ENCODE assay signal across 18 cellular contexts in the genomic region with DNA sequence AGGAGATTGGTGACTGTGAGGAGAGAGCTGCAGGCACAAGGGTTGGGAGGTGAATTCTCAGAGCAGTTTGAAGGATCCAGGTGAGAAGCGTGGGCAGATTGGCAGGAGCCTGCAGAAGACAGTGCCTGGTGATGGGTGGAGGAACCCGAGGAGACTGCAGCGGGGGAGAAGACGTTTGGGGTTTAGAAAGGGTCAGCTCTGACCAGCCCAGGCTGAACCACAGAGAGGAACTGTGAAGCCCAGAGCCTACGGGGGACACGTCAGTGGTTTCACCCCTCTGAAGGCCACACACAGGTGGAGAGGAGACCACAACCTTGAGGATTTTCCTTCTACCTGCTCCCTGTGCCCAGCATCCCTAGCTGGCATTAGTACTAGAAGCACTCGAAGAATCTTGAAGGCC.
DNase-seq lines count a peak whose midpoint lies in the region; ATAC-seq, FAIRE-seq and TF ChIP-seq lines count a peak whose summit lies in the region.
"Had no signal": no experiment of that assay in that cellular context is flagged by ENCODE, and none has a peak within 500 bp of the region (broad histone marks: within the 10 kb centered on the region; RNA-seq: fewer than 3 reads in every experiment).

No MANE protein-coding gene starts in this region.

- no peak for DNase-seq in GM12891 (ENCODE audit: insufficient read length, low spot score)
- peak; percentile 13 for DNase-seq in GM20000 (ENCODE audit: low spot score)
- DNase-seq in natural killer cell treated with Interleukin-12 subunit alpha and Interleukin-12 subunit beta and Interleukin-15 and Interleukin-18, amount 100 ng/mL, for 72 hours (ENCODE audit: low spot score): no peak
- no peak for DNase-seq in globus pallidus (ENCODE audit: low spot score)
- no peak for DNase-seq in activated T-cell treated with anti-CD3 and anti-CD28 coated beads, Interleukin-2, amount 50 U/mL, for 4 hours
- DNase-seq in central memory CD4-positive, alpha-beta T cell: no peak
- DNase-seq in NCI-H2107 (lab: John Stamatoyannopoulos, UW): no peak
- DNase-seq: CD4-positive, alpha-beta memory T cell; DND-41; GDM1; HFFc6; KG1; NCI-H1048; NCI-H446; PC-3; T-cell had no signal

- no peaks in the 10 kb centered on the region for H3K9me3 Mint-ChIP-seq in natural killer cell treated with Interleukin-12 subunit alpha and Interleukin-12 subunit beta and Interleukin-15 and Interleukin-18, amount 100 ng/mL, for 72 hours
- no peaks in the 10 kb centered on the region for H3K9me3 Mint-ChIP-seq in activated T-cell treated with anti-CD3 and anti-CD28 coated beads, Interleukin-2, amount 50 U/mL, for 4 hours
- H3K9me3 Mint-ChIP-seq: CD4-positive, alpha-beta memory T cell; HFFc6; T-cell had no signal

- H3K4me1 Mint-ChIP-seq in natural killer cell treated with Interleukin-12 subunit alpha and Interleukin-12 subunit beta and Interleukin-15 and Interleukin-18, amount 100 ng/mL, for 72 hours (ENCODE audit: low read depth in 2 of 2): peaks cover 67 to 68% of the 10 kb centered on the region in 2 donors
- H3K4me1 Mint-ChIP-seq in activated T-cell treated with anti-CD3 and anti-CD28 coated beads, Interleukin-2, amount 50 U/mL, for 4 hours (ENCODE audit: low read depth): no peaks in the 10 kb centered on the region
- H3K4me1 Mint-ChIP-seq: T-cell had no signal

- no peak for FAIRE-seq in GM12891 (lab: Jason Lieb, UNC)
- FAIRE-seq: A549 had no signal

- H3K27ac Mint-ChIP-seq in natural killer cell treated with Interleukin-12 subunit alpha and Interleukin-12 subunit beta and Interleukin-15 and Interleukin-18, amount 100 ng/mL, for 72 hours: peak overlapping the region; percentile 27 to 87
- H3K27ac Mint-ChIP-seq: HFFc6, T-cell had no signal

- no peak for TF ChIP-seq POLR2A in GM12891 (IDR thresholded peaks at IDR 0.05; ENCODE audit: low read depth, low read length)

- peaks cover 0 to 2% of the 10 kb centered on the region in 2 donors for H3K27me3 Mint-ChIP-seq in natural killer cell treated with Interleukin-12 subunit alpha and Interleukin-12 subunit beta and Interleukin-15 and Interleukin-18, amount 100 ng/mL, for 72 hours
- H3K27me3 Mint-ChIP-seq in activated T-cell treated with anti-CD3 and anti-CD28 coated beads, Interleukin-2, amount 50 U/mL, for 4 hours (ENCODE audit: low read depth): peaks cover 20% of the 10 kb centered on the region

- peak overlapping the region; percentile 79 for H3K4me3 Mint-ChIP-seq in natural killer cell treated with Interleukin-12 subunit alpha and Interleukin-12 subunit beta and Interleukin-15 and Interleukin-18, amount 100 ng/mL, for 72 hours
- H3K4me3 Mint-ChIP-seq in activated T-cell treated with anti-CD3 and anti-CD28 coated beads, Interleukin-2, amount 50 U/mL, for 4 hours: no peak overlapping the region
- H3K4me3 Mint-ChIP-seq: CD4-positive, alpha-beta memory T cell; HFFc6; T-cell had no signal

- ATAC-seq in HG03159 (IDR thresholded peaks at IDR 0.05; ENCODE audit: unreplicated experiment): peak; percentile 13
- ATAC-seq in natural killer cell treated with Interleukin-12 subunit alpha and Interleukin-12 subunit beta and Interleukin-15 and Interleukin-18, amount 100 ng/mL, for 72 hours: peak in 1 of 2 donors; percentile 48
- ATAC-seq in activated T-cell treated with anti-CD3 and anti-CD28 coated beads, Interleukin-2, amount 50 U/mL, for 4 hours: no peak
- ATAC-seq: A549, PC-3, T-cell had no signal

- no peak for TF ChIP-seq CTCF in GM20000 (IDR thresholded peaks at IDR 0.05; ENCODE audit: extremely low read depth, missing control alignments)

- H3K36me3 Mint-ChIP-seq in natural killer cell treated with Interleukin-12 subunit alpha and Interleukin-12 subunit beta and Interleukin-15 and Interleukin-18, amount 100 ng/mL, for 72 hours: no peaks in the 10 kb centered on the region
- no peaks in the 10 kb centered on the region for H3K36me3 Mint-ChIP-seq in activated T-cell treated with anti-CD3 and anti-CD28 coated beads, Interleukin-2, amount 50 U/mL, for 4 hours (ENCODE audit: insufficient read depth)
- H3K36me3 Mint-ChIP-seq: CD4-positive, alpha-beta memory T cell; T-cell had no signal

TF ChIP-seq in GM12891, 5 proteins besides CTCF, POLR2A, EP300 and RAD21:
- TF ChIP-seq POU2F2 (IDR thresholded peaks at IDR 0.05; ENCODE audit: low read depth, low read length): no peak
- peak; percentile 65 for TF ChIP-seq SPI1 (IDR thresholded peaks at IDR 0.05; ENCODE audit: low read depth, low read length)
